In the genomic region with DNA sequence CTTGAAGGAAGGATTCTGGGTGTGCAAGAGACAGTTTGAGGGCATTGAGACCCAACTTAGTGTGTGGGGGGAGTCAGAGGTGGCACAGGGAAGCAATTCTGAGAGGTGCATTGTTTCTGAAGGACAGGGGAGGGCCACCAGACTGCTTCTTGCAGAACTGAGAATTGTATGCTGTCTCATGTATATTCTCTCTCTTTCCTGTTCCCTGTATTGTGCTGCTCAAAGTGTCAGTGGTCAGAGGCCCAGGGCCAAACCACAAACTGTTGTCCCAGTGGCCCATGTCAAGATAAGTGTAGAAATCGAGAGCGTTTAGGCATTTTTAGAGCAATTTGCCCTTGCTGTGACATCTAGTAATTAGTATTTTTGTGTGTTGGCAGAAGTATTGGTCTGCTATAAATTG, we compare ENCODE assay signal across 13 cellular contexts.
A peak's percentile ranks its signal among the peaks of the same experiment; 100 is the strongest.
DNase-seq lines count a peak whose midpoint lies in the region; ATAC-seq lines count a peak whose summit lies in the region.
"Had no signal": no experiment of that assay in that cellular context is flagged by ENCODE, and none has a peak within 500 bp of the region (broad histone marks: within the 10 kb centered on the region; RNA-seq: fewer than 3 reads in every experiment).

No MANE protein-coding gene starts in this region.

- H3K36me3 ChIP-seq in MG63 = no peaks in the 10 kb centered on the region
- H3K36me3 ChIP-seq: esophagus muscularis mucosa had no signal

- H3K36me3 Mint-ChIP-seq in stimulated activated naive B cell treated with anti-CD40 and anti-IgM and Interleukin-4, amounts not matched to agents 10 μg/mL and 1 μg/mL and 100 μg/mL, for 72 hours = no peaks in the 10 kb centered on the region
- H3K36me3 Mint-ChIP-seq: activated naive CD4-positive, alpha-beta T cell treated with anti-CD3 and anti-CD28 coated beads, Interleukin-2, amount 50 U/mL, for 24 hours had no signal

- H3K27me3 Mint-ChIP-seq in stimulated activated naive B cell treated with anti-CD40 and anti-IgM and Interleukin-4, amounts not matched to agents 10 μg/mL and 1 μg/mL and 100 μg/mL, for 72 hours = peaks cover 0 to 5% of the 10 kb centered on the region in 2 donors
- H3K27me3 Mint-ChIP-seq: activated naive CD4-positive, alpha-beta T cell treated with anti-CD3 and anti-CD28 coated beads, Interleukin-2, amount 50 U/mL, for 24 hours had no signal

- H3K4me3 ChIP-seq in MG63 = no peak overlapping the region
- H3K4me3 ChIP-seq: esophagus muscularis mucosa had no signal

- H3K9me3 ChIP-seq in MG63 = no peaks in the 10 kb centered on the region
- H3K9me3 ChIP-seq: Caco-2, esophagus muscularis mucosa had no signal

- no peaks in the 10 kb centered on the region for H3K9me3 Mint-ChIP-seq in stimulated activated naive B cell treated with anti-CD40 and anti-IgM and Interleukin-4, amounts not matched to agents 10 μg/mL and 1 μg/mL and 100 μg/mL, for 72 hours
- H3K9me3 Mint-ChIP-seq: activated naive CD4-positive, alpha-beta T cell treated with anti-CD3 and anti-CD28 coated beads, Interleukin-2, amount 50 U/mL, for 24 hours had no signal

- ATAC-seq in GM19452 (IDR thresholded peaks at IDR 0.05; ENCODE audit: unreplicated experiment) = peak; percentile 62
- peak; percentile 78 for ATAC-seq in HG03060 (IDR thresholded peaks at IDR 0.05; ENCODE audit: low read depth, unreplicated experiment)
- peak; percentile 33 to 45 for ATAC-seq in stimulated activated naive B cell treated with anti-CD40 and anti-IgM and Interleukin-4, amounts not matched to agents 10 μg/mL and 1 μg/mL and 100 μg/mL, for 72 hours (replicated peaks)
- no peak for ATAC-seq in GM21619 (IDR thresholded peaks at IDR 0.05; ENCODE audit: unreplicated experiment)
- ATAC-seq: stimulated activated naive CD8-positive, alpha-beta T cell treated with anti-CD3 and anti-CD28 coated beads, Interleukin-15, amount 100 ng/mL, for 72 hours had no signal

- peak; percentile 85 for DNase-seq in NOMO-1 treated with dmso at 0.1 percent for 144 hours (lab: John Stamatoyannopoulos, UW; ENCODE audit: unreplicated experiment)
- DNase-seq in stimulated activated naive B cell treated with anti-CD40 and anti-IgM and Interleukin-4, amounts not matched to agents 10 μg/mL and 1 μg/mL and 100 μg/mL, for 72 hours = no peak
- no peak for DNase-seq in MG63
- DNase-seq in SW480 (ENCODE audit: low spot score) = no peak
- DNase-seq: activated CD4-positive, alpha-beta T cell treated with anti-CD3 and anti-CD28 coated beads, Interleukin-2, amount 50 U/mL, for 4 hours; Caco-2; stimulated activated CD4-positive, alpha-beta T cell treated with anti-CD3 and anti-CD28 coated beads, Interleukin-4, amount 100 ng/mL, for 4 hours; stimulated activated naive CD8-positive, alpha-beta T cell treated with anti-CD3 and anti-CD28 coated beads, Interleukin-15, amount 100 ng/mL, for 72 hours had no signal

- no peak overlapping the region for H3K27ac Mint-ChIP-seq in stimulated activated naive B cell treated with anti-CD40 and anti-IgM and Interleukin-4, amounts not matched to agents 10 μg/mL and 1 μg/mL and 100 μg/mL, for 72 hours
- H3K27ac Mint-ChIP-seq: activated naive CD4-positive, alpha-beta T cell treated with anti-CD3 and anti-CD28 coated beads, Interleukin-2, amount 50 U/mL, for 24 hours; stimulated activated naive CD8-positive, alpha-beta T cell treated with anti-CD3 and anti-CD28 coated beads, Interleukin-15, amount 100 ng/mL, for 72 hours had no signal

- no peaks in the 10 kb centered on the region for H3K27me3 ChIP-seq in MG63
- H3K27me3 ChIP-seq: esophagus muscularis mucosa had no signal

- peaks cover 3 to 6% of the 10 kb centered on the region in 2 donors for H3K4me1 Mint-ChIP-seq in stimulated activated naive B cell treated with anti-CD40 and anti-IgM and Interleukin-4, amounts not matched to agents 10 μg/mL and 1 μg/mL and 100 μg/mL, for 72 hours
- H3K4me1 Mint-ChIP-seq: activated naive CD4-positive, alpha-beta T cell treated with anti-CD3 and anti-CD28 coated beads, Interleukin-2, amount 50 U/mL, for 24 hours; stimulated activated naive CD8-positive, alpha-beta T cell treated with anti-CD3 and anti-CD28 coated beads, Interleukin-15, amount 100 ng/mL, for 72 hours had no signal

- H3K4me3 Mint-ChIP-seq in stimulated activated naive B cell treated with anti-CD40 and anti-IgM and Interleukin-4, amounts not matched to agents 10 μg/mL and 1 μg/mL and 100 μg/mL, for 72 hours = no peak overlapping the region
- H3K4me3 Mint-ChIP-seq: activated naive CD4-positive, alpha-beta T cell treated with anti-CD3 and anti-CD28 coated beads, Interleukin-2, amount 50 U/mL, for 24 hours; stimulated activated naive CD8-positive, alpha-beta T cell treated with anti-CD3 and anti-CD28 coated beads, Interleukin-15, amount 100 ng/mL, for 72 hours had no signal
